In genomic region chr9:86275962-86276361, GRCh38 we compare ENCODE assay signal across 12 cellular contexts. TPM values are rescaled to one million over a fixed set of nuclear protein-coding genes. Genes with fewer than 3 reads are reported as not detected.
DNase-seq lines count a peak whose midpoint lies in the region; ATAC-seq and TF ChIP-seq lines count a peak whose summit lies in the region.
"Had no signal": no experiment of that assay in that cellular context is flagged by ENCODE, and none has a peak within 500 bp of the region (broad histone marks: within the 10 kb centered on the region; RNA-seq: fewer than 3 reads in every experiment).

No MANE protein-coding gene starts in this region.

- H4K20me1 ChIP-seq in OCI-LY7 (ENCODE audit: insufficient read depth, low read length), result peaks cover 17% of the 10 kb centered on the region

- H3K9me2 ChIP-seq in OCI-LY7 (ENCODE audit: insufficient read depth, low read length), result no peaks in the 10 kb centered on the region

- H3K9me3 ChIP-seq in left ventricle myocardium inferior (replicated peaks) (no peaks in the 10 kb centered on the region), OCI-LY7 (ENCODE audit: low read length) (no peaks in the 10 kb centered on the region)
- H3K9me3 ChIP-seq: upper lobe of right lung had no signal

- H2AFZ ChIP-seq in OCI-LY7 (ENCODE audit: low read length), result no peak overlapping the region

- H3K27me3 ChIP-seq in left ventricle myocardium inferior (ENCODE audit: low read depth), result no peaks in the 10 kb centered on the region
- H3K27me3 ChIP-seq: upper lobe of right lung had no signal

- H3K4me3 ChIP-seq in left ventricle myocardium inferior (no peak overlapping the region), OCI-LY7 (ENCODE audit: low read depth, low read length, poor library complexity, severe bottlenecking) (no peak overlapping the region), epithelial cell of esophagus (ENCODE audit: low read length) (no peak overlapping the region), retinal pigment epithelial cell (ENCODE audit: low read length) (no peak overlapping the region)
- H3K4me3 ChIP-seq: upper lobe of right lung had no signal

- DNase-seq in left ventricle myocardium inferior (no peak), Right ventricle myocardium inferior (ENCODE audit: missing footprints) (no peak), OCI-LY7 (ENCODE audit: low spot score) (peak; percentile 33), epithelial cell of esophagus (ENCODE audit: low read depth) (peak; percentile 10), retinal pigment epithelial cell (ENCODE audit: low read depth) (no peak), left colon (no peak)
- DNase-seq: C1 segment of cervical spinal cord, NCI-H526, upper lobe of right lung had no signal

- H3K4me1 ChIP-seq in left ventricle myocardium inferior (peaks cover 69% of the 10 kb centered on the region), OCI-LY7 (ENCODE audit: insufficient read depth, low read length, poor library complexity, severe bottlenecking) (peaks cover 6% of the 10 kb centered on the region)

- no peak overlapping the region for H3K4me2 ChIP-seq in OCI-LY7 (ENCODE audit: low read length)

- no peak overlapping the region for H3K27ac ChIP-seq in left ventricle myocardium inferior (replicated peaks)
- H3K27ac ChIP-seq in OCI-LY7 (ENCODE audit: low read depth, low read length, poor library complexity, severe bottlenecking), result no peak overlapping the region
- H3K27ac ChIP-seq: upper lobe of right lung had no signal

- POLR2A ChIA-PET in OCI-LY7 (lab: Charles Lee), result interaction anchor here (0.6 to 1.2 kb wide), 2 partner anchors 9 to 56 kb away, joined by 3 to 4 read pairs; no protein-coding TSS in a partner anchor

- CTCF ChIA-PET in OCI-LY7 (lab: Charles Lee; ENCODE audit: unreplicated experiment), result interaction anchor here (0.6 kb wide), 1 partner anchor 15 kb away, joined by 3 read pairs; no protein-coding TSS in a partner anchor

- ATAC-seq in Right ventricle myocardium inferior, result no peak
- ATAC-seq in HG02571 (IDR thresholded peaks at IDR 0.05; ENCODE audit: unreplicated experiment), result no peak
- ATAC-seq in left colon, result no peak
- ATAC-seq in GM19467 (IDR thresholded peaks at IDR 0.05; ENCODE audit: unreplicated experiment), result no peak
- ATAC-seq: activated naive CD4-positive, alpha-beta T cell treated with anti-CD3 and anti-CD28 coated beads, Interleukin-2, amount 50 U/mL, for 72 hours; upper lobe of right lung had no signal

- H3K79me2 ChIP-seq in OCI-LY7 (ENCODE audit: insufficient read depth, low read depth, low read length), result peaks cover 61% of the 10 kb centered on the region

- BruUV-seq in OCI-LY7 (replicated peaks; lab: Mats Ljungman, UMichigan), result no TSS peak

- TF ChIP-seq CTCF in left ventricle myocardium inferior (IDR thresholded peaks at IDR 0.05; ENCODE audit: borderline replicate concordance) (peak; percentile 41), OCI-LY7 (conservative IDR thresholded peaks at IDR 0.05; ENCODE audit: low read length) (peak; percentile 49), epithelial cell of esophagus (IDR thresholded peaks at IDR 0.05; ENCODE audit: insufficient read depth, low read depth, low read length, missing control alignments) (peak; percentile 40), retinal pigment epithelial cell (conservative IDR thresholded peaks at IDR 0.05; ENCODE audit: low read depth, low read length) (peak; percentile 33)

- H3K36me3 ChIP-seq in left ventricle myocardium inferior, result peaks cover 37% of the 10 kb centered on the region
- peaks cover 55% of the 10 kb centered on the region for H3K36me3 ChIP-seq in OCI-LY7 (ENCODE audit: insufficient read depth, low read length)

- intact Hi-C loops in left ventricle myocardium inferior (cut with micrococcal nuclease), result no loop called here
- intact Hi-C loops in Right ventricle myocardium inferior (cut with DNase I), result no loop called here
- intact Hi-C loops in OCI-LY7 (cut with micrococcal nuclease; ENCODE audit: unreplicated experiment), result no loop called here
- intact Hi-C loops in left colon (cut with DNase I, micrococcal nuclease), result no loop called here

RNA-seq across cellular contexts. Expression of gene ISCA1, which starts 6.4 kb away (rescaled TPM):
- 78.3 TPM for total RNA-seq in left ventricle myocardium inferior
- total RNA-seq in Right ventricle myocardium inferior, result 66.5 TPM
- 20.6 and 21.8 TPM in 2 replicates for total RNA-seq in OCI-LY7 (2014; rRNA removed; shearing (Covaris generic))
- total RNA-seq in OCI-LY7 (2022), result 24.0 and 26.1 TPM in 2 replicates
- 10 to 100 TPM; 25.1 to 26.6 TPM for total RNA-seq in left colon

RNA-seq across cellular contexts. Expression of gene C9orf153, which starts 16.5 kb away (rescaled TPM):
- 0.38 TPM for total RNA-seq in left ventricle myocardium inferior
- not detected for total RNA-seq in Right ventricle myocardium inferior
- 0.16 TPM in 1 of 2 replicates, not detected in the other for total RNA-seq in OCI-LY7 (2014; rRNA removed; shearing (Covaris generic))
- 0.27 and 0.31 TPM in 2 replicates for total RNA-seq in OCI-LY7 (2022)
- under 1 TPM in 1 of 2 donors, not detected in 1; 0.20 TPM for total RNA-seq in left colon

Comparison
In these comparisons a context has a peak if more than half of its experiments do, and no peak if none do; other contexts are left out.
1. DNase-seq: peak in OCI-LY7 (single experiment) and epithelial cell of esophagus (single experiment); none in left ventricle myocardium inferior (single experiment), Right ventricle myocardium inferior (single experiment), retinal pigment epithelial cell (single experiment) and left colon (0 of 2).
2. Peak in every context shown above with its lines, with median percentiles within 50 percentile points of each other: CTCF ChIP-seq.